1 cellular context compared by ENCODE assay signal in genomic region chr17:28745052-28745776, GRCh38.
TF ChIP-seq lines count a peak whose summit lies in the region.

No MANE protein-coding gene starts in this region.

TF ChIP-seq in SK-N-SH treated with all-trans-retinoic acid at 6 μM for 48 hours, 23 proteins besides CTCF, POLR2A, EP300 and RAD21 (continued from another document):
- TF ChIP-seq POU6F1 (CRISPR knock-in tag; IDR thresholded peaks at IDR 0.05; ENCODE audit: borderline replicate concordance, low read depth): no peak
